In genomic region chr1:233617025-233617424, GRCh38 we compare ENCODE assay signal across 24 cellular contexts. TPM values are rescaled to one million over a fixed set of nuclear protein-coding genes. Genes with fewer than 3 reads are reported as not detected.
DNase-seq lines count a peak whose midpoint lies in the region; ATAC-seq and TF ChIP-seq lines count a peak whose summit lies in the region.
"Had no signal": no experiment of that assay in that cellular context is flagged by ENCODE, and none has a peak within 500 bp of the region (broad histone marks: within the 10 kb centered on the region; RNA-seq: fewer than 3 reads in every experiment).

No MANE protein-coding gene starts in this region.

- H3K79me2 ChIP-seq in PC-3 (ENCODE audit: low read length): peaks cover 75% of the 10 kb centered on the region

- H3K27ac ChIP-seq in PC-3 (ENCODE audit: low read length): no peak overlapping the region
- H3K27ac ChIP-seq in temporal lobe (ENCODE audit: low read depth, low read length): peak overlapping the region; percentile 56
- H3K27ac ChIP-seq in A673 (ENCODE audit: low read depth, low read length, poor library complexity, severe bottlenecking): no peak overlapping the region
- H3K27ac ChIP-seq: 22Rv1, RWPE1 had no signal

- no peaks in the 10 kb centered on the region for H3K27me3 ChIP-seq in PC-3 (ENCODE audit: low read length)
- H3K27me3 ChIP-seq in endocrine pancreas (ENCODE audit: control insufficient read depth, insufficient read depth, low read length): no peaks in the 10 kb centered on the region
- H3K27me3 ChIP-seq in A673 (replicated peaks; ENCODE audit: insufficient read depth, low read depth, low read length, poor library complexity): peaks cover 84% of the 10 kb centered on the region

- peak overlapping the region; percentile 90 for H3K4me3 ChIP-seq in PC-3 (ENCODE audit: low read length)
- peak overlapping the region; percentile 93 for H3K4me3 ChIP-seq in endocrine pancreas (ENCODE audit: control insufficient read depth, insufficient read depth, low read length)
- H3K4me3 ChIP-seq in A673 (ENCODE audit: low read depth, low read length, poor library complexity, severe bottlenecking): no peak overlapping the region

- H3K36me3 ChIP-seq in PC-3 (ENCODE audit: low read depth, low read length) (peaks cover 12% of the 10 kb centered on the region), endocrine pancreas (ENCODE audit: control insufficient read depth, insufficient read depth, low read length) (no peaks in the 10 kb centered on the region), A673 (ENCODE audit: insufficient read depth, low read length, poor library complexity, severe bottlenecking) (no peaks in the 10 kb centered on the region)

- H3K9ac ChIP-seq in PC-3 (ENCODE audit: low read length) (no peak overlapping the region), endocrine pancreas (ENCODE audit: control insufficient read depth, insufficient read depth, low read length) (no peak overlapping the region)
- H3K9ac ChIP-seq: SK-N-SH had no signal

- H2AFZ ChIP-seq in PC-3 (ENCODE audit: low read length): no peak overlapping the region

- POLR2A ChIA-PET in PC-3 (lab: Charles Lee; ENCODE audit: unreplicated experiment) (no interaction called here), A673 (lab: Charles Lee; ENCODE audit: low non-redundant PET) (no interaction called here)

- no peak for DNase-seq in activated T-cell treated with anti-CD3 and anti-CD28 coated beads, Interleukin-2, amount 50 U/mL, for 72 hours
- DNase-seq in activated T-cell treated with anti-CD3 and anti-CD28 coated beads, Interleukin-2, amount 50 U/mL, for 48 hours: no peak
- DNase-seq in PC-3: no peak
- no peak for DNase-seq in Ammon's horn (ENCODE audit: low spot score)
- no peak for DNase-seq in hippocampal formation (lab: John Stamatoyannopoulos, UW)
- no peak for DNase-seq in A673 (ENCODE audit: low spot score)
- DNase-seq: C1 segment of cervical spinal cord; CD8-positive, alpha-beta T cell; DMS153; GOT3; HCEC 1CT; IMR-90; Karpas-422; NCI-H1417; NCI-H187; NCI-H446 treated with DMSO at 0.1 percent for 48 hours; NCI-H526 treated with DMSO at 0.1 percent for 48 hours; SIG-M5; SK-N-SH; T-cell had no signal

- H3K9me2 ChIP-seq in PC-3 (replicated peaks; ENCODE audit: low read length): no peaks in the 10 kb centered on the region
- H3K9me2 ChIP-seq: SK-N-SH had no signal

- H3K9me3 ChIP-seq in PC-3 (ENCODE audit: low read length) (no peaks in the 10 kb centered on the region), endocrine pancreas (ENCODE audit: control insufficient read depth, low read length) (no peaks in the 10 kb centered on the region), A673 (ENCODE audit: low read depth, low read length, poor library complexity, severe bottlenecking) (no peaks in the 10 kb centered on the region)
- H3K9me3 ChIP-seq: SK-N-SH had no signal

- H3K9me3 Mint-ChIP-seq in activated T-cell treated with anti-CD3 and anti-CD28 coated beads, Interleukin-2, amount 50 U/mL, for 72 hours: no peaks in the 10 kb centered on the region
- H3K9me3 Mint-ChIP-seq: CD8-positive, alpha-beta T cell; T-cell had no signal

- peak overlapping the region in 1 of 2 donors; percentile 39 for H3K4me3 Mint-ChIP-seq in activated T-cell treated with anti-CD3 and anti-CD28 coated beads, Interleukin-2, amount 50 U/mL, for 72 hours
- H3K4me3 Mint-ChIP-seq: CD8-positive, alpha-beta T cell; T-cell had no signal

- H3F3A ChIP-seq in PC-3 (ENCODE audit: low read length, unreplicated experiment): no peaks in the 10 kb centered on the region

- peaks cover 59% of the 10 kb centered on the region for H3K27me3 Mint-ChIP-seq in activated T-cell treated with anti-CD3 and anti-CD28 coated beads, Interleukin-2, amount 50 U/mL, for 72 hours (ENCODE audit: low read depth)

- CTCF ChIA-PET in PC-3 (lab: Charles Lee) (no interaction called here), A673 (lab: Charles Lee) (no interaction called here)

- H3K27ac Mint-ChIP-seq in activated T-cell treated with anti-CD3 and anti-CD28 coated beads, Interleukin-2, amount 50 U/mL, for 72 hours: peak overlapping the region; percentile 46
- H3K27ac Mint-ChIP-seq: CD8-positive, alpha-beta T cell; T-cell had no signal

- peak overlapping the region; percentile 93 for H3K4me2 ChIP-seq in PC-3 (ENCODE audit: low read length)

- H3K4me1 ChIP-seq in PC-3 (ENCODE audit: insufficient read depth, low read length) (peaks cover 24% of the 10 kb centered on the region), endocrine pancreas (ENCODE audit: control insufficient read depth, insufficient read depth, low read length) (no peaks in the 10 kb centered on the region), A673 (ENCODE audit: insufficient read depth, low read length, poor library complexity, severe bottlenecking) (no peaks in the 10 kb centered on the region)

- H3K36me3 Mint-ChIP-seq in activated T-cell treated with anti-CD3 and anti-CD28 coated beads, Interleukin-2, amount 50 U/mL, for 72 hours (ENCODE audit: insufficient read depth in 2 of 2): peaks cover 0 to 3% of the 10 kb centered on the region in 2 donors
- H3K36me3 Mint-ChIP-seq: CD8-positive, alpha-beta T cell; T-cell had no signal

- peaks cover 10% of the 10 kb centered on the region for H3K4me1 Mint-ChIP-seq in activated T-cell treated with anti-CD3 and anti-CD28 coated beads, Interleukin-2, amount 50 U/mL, for 72 hours (ENCODE audit: low read depth)

- TF ChIP-seq CTCF in PC-3 (conservative IDR thresholded peaks at IDR 0.05; ENCODE audit: low read depth, low read length) (no peak), A673 (conservative IDR thresholded peaks at IDR 0.05; ENCODE audit: low read depth, low read length) (no peak)

- no TSS peak for BruUV-seq in PC-3 (replicated peaks; lab: Mats Ljungman, UMichigan)
- no TSS peak for BruUV-seq in A673 (replicated peaks; lab: Mats Ljungman, UMichigan)

- no peak for ATAC-seq in activated T-cell treated with anti-CD3 and anti-CD28 coated beads, Interleukin-2, amount 50 U/mL, for 72 hours (replicated peaks in 1 of 2)
- no peak for ATAC-seq in PC-3
- ATAC-seq: CD8-positive, alpha-beta T cell; T-cell had no signal

- intact Hi-C loops in PC-3 (cut with micrococcal nuclease): loop anchor here (10.0 kb wide), 1 partner anchor 102 kb away; no protein-coding TSS in a partner anchor
- intact Hi-C loops in A673 (cut with micrococcal nuclease; ENCODE audit: unreplicated experiment): no loop called here

- H4K20me1 ChIP-seq in PC-3 (ENCODE audit: low read length): peaks cover 38% of the 10 kb centered on the region

RNA-seq across cellular contexts. Expression of gene KCNK1, which starts 3.1 kb away (rescaled TPM):
- total RNA-seq in activated T-cell treated with anti-CD3 and anti-CD28 coated beads, Interleukin-2, amount 50 U/mL, for 72 hours: 1 to 10 TPM in 1 of 2 donors, under 1 TPM in 1; 0.43 to 5.9 TPM
- total RNA-seq in PC-3 (2014; rRNA removed): 31.1 and 34.7 TPM in 2 replicates
- total RNA-seq in temporal lobe: 3.0 TPM
- not detected in 2 replicates for total RNA-seq in A673 (2021)
- total RNA-seq: CD8-positive, alpha-beta T cell had no signal
